14 cellular contexts compared by ENCODE assay signal in genomic region chr11:78927511-78927910, GRCh38.
"Had no signal": no experiment of that assay in that cellular context is flagged by ENCODE, and none has a peak within 500 bp of the region (broad histone marks: within the 10 kb centered on the region; RNA-seq: fewer than 3 reads in every experiment).

No MANE protein-coding gene starts in this region.

- H3K4me1 Mint-ChIP-seq: activated naive CD8-positive, alpha-beta T cell treated with anti-CD3 and anti-CD28 coated beads, Interleukin-2, amount 10 ng/mL, durations not matched to agents 7 days and 5 days had no signal

- DNase-seq: activated CD4-positive, alpha-beta memory T cell treated with anti-CD3 and anti-CD28 coated beads for 36 hours; activated CD4-positive, alpha-beta T cell treated with anti-CD3 and anti-CD28 coated beads for 48 hours; activated effector memory CD4-positive, alpha-beta T cell treated with Interleukin-2 at 50 U/mL for 16 hours; activated naive CD4-positive, alpha-beta T cell treated with anti-CD3 and anti-CD28 coated beads for 36 hours; activated naive CD8-positive, alpha-beta T cell treated with anti-CD3 and anti-CD28 coated beads, Interleukin-2, amount 10 ng/mL, durations not matched to agents 7 days and 5 days; activated T-cell treated with anti-CD3 and anti-CD28 coated beads, Interleukin-2, amount 50 U/mL, for 72 hours; amniotic stem cell; head of caudate nucleus; pancreas; psoas muscle; stimulated activated CD4-positive, alpha-beta T cell treated with anti-CD3 and anti-CD28 coated beads, Interleukin-4, amount 100 ng/mL, for 4 hours; stimulated activated naive CD8-positive, alpha-beta T cell treated with anti-CD3 and anti-CD28 coated beads, Interleukin-15, Interleukin-2, amounts not matched to agents 100 U/mL and 50 U/mL, for 24 hours had no signal

- H3K27ac Mint-ChIP-seq: activated CD4-positive, alpha-beta memory T cell treated with anti-CD3 and anti-CD28 coated beads for 36 hours; activated naive CD4-positive, alpha-beta T cell treated with anti-CD3 and anti-CD28 coated beads for 36 hours; activated naive CD8-positive, alpha-beta T cell treated with anti-CD3 and anti-CD28 coated beads, Interleukin-2, amount 10 ng/mL, durations not matched to agents 7 days and 5 days; activated T-cell treated with anti-CD3 and anti-CD28 coated beads, Interleukin-2, amount 50 U/mL, for 72 hours; natural killer cell treated with Interleukin-12 subunit alpha and Interleukin-12 subunit beta and Interleukin-15 and Interleukin-18, amount 100 ng/mL, for 72 hours had no signal

- H3K4me3 Mint-ChIP-seq: activated CD4-positive, alpha-beta memory T cell treated with anti-CD3 and anti-CD28 coated beads for 36 hours; activated naive CD4-positive, alpha-beta T cell treated with anti-CD3 and anti-CD28 coated beads for 36 hours; activated naive CD8-positive, alpha-beta T cell treated with anti-CD3 and anti-CD28 coated beads, Interleukin-2, amount 10 ng/mL, durations not matched to agents 7 days and 5 days; activated T-cell treated with anti-CD3 and anti-CD28 coated beads, Interleukin-2, amount 50 U/mL, for 72 hours; natural killer cell treated with Interleukin-12 subunit alpha and Interleukin-12 subunit beta and Interleukin-15 and Interleukin-18, amount 100 ng/mL, for 72 hours had no signal

- H3K9me3 Mint-ChIP-seq: activated CD4-positive, alpha-beta memory T cell treated with anti-CD3 and anti-CD28 coated beads for 36 hours; activated naive CD4-positive, alpha-beta T cell treated with anti-CD3 and anti-CD28 coated beads for 36 hours; activated naive CD8-positive, alpha-beta T cell treated with anti-CD3 and anti-CD28 coated beads, Interleukin-2, amount 10 ng/mL, durations not matched to agents 7 days and 5 days; activated T-cell treated with anti-CD3 and anti-CD28 coated beads, Interleukin-2, amount 50 U/mL, for 72 hours; natural killer cell treated with Interleukin-12 subunit alpha and Interleukin-12 subunit beta and Interleukin-15 and Interleukin-18, amount 100 ng/mL, for 72 hours had no signal

- ATAC-seq: activated T-cell treated with anti-CD3 and anti-CD28 coated beads, Interleukin-2, amount 50 U/mL, for 72 hours; gastroesophageal sphincter; natural killer cell treated with Interleukin-12 subunit alpha and Interleukin-12 subunit beta and Interleukin-15 and Interleukin-18, amount 100 ng/mL, for 72 hours; pancreas; psoas muscle; stimulated activated naive CD8-positive, alpha-beta T cell treated with anti-CD3 and anti-CD28 coated beads, Interleukin-15, Interleukin-2, amounts not matched to agents 100 U/mL and 50 U/mL, for 24 hours had no signal

- H3K36me3 Mint-ChIP-seq: activated CD4-positive, alpha-beta memory T cell treated with anti-CD3 and anti-CD28 coated beads for 36 hours; activated naive CD8-positive, alpha-beta T cell treated with anti-CD3 and anti-CD28 coated beads, Interleukin-2, amount 10 ng/mL, durations not matched to agents 7 days and 5 days; natural killer cell treated with Interleukin-12 subunit alpha and Interleukin-12 subunit beta and Interleukin-15 and Interleukin-18, amount 100 ng/mL, for 72 hours had no signal
